In the genomic region with DNA sequence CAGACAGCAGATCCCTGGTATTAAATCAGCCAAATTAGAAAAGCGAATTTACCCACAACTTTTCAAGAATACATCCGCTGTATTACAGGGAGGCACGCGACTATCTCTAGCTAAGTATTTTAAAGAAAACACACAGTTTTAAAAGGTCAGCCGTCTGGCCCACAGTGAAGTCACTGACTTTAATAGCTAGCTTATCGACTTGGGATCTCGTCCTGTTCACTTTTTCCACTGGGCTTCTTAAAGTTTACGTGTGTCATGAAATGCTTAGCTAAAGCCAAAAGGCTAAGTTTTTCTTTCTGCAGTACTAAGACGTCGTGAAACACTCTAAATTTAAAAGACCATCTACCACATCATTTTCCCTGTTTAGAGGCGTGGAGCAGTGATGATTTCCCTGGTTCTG, we compare ENCODE assay signal across 9 cellular contexts. TPM values are rescaled to one million over a fixed set of nuclear protein-coding genes. Genes with fewer than 3 reads are reported as not detected.
DNase-seq lines count a peak whose midpoint lies in the region; ATAC-seq and TF ChIP-seq lines count a peak whose summit lies in the region.
"Had no signal": no experiment of that assay in that cellular context is flagged by ENCODE, and none has a peak within 500 bp of the region (broad histone marks: within the 10 kb centered on the region; RNA-seq: fewer than 3 reads in every experiment).

No MANE protein-coding gene starts in this region.

- peaks cover 50% of the 10 kb centered on the region for H3K4me1 Mint-ChIP-seq in activated CD8-positive, alpha-beta T cell treated with anti-CD3 and anti-CD28 coated beads, Interleukin-2, amount 10 ng/mL, durations not matched to agents 7 days and 5 days (ENCODE audit: low read depth)

- TF ChIP-seq EP300 in gastroesophageal sphincter (IDR thresholded peaks at IDR 0.05) = no peak

- intact Hi-C loops in vagina (cut with DNase I) = no loop called here

- POLR2A ChIA-PET in activated CD8-positive, alpha-beta T cell treated with anti-CD3 and anti-CD28 coated beads, Interleukin-2, amount 10 ng/mL, durations not matched to agents 7 days and 5 days (lab: Charles Lee) = interaction anchor here (1.0 kb wide), 2 partner anchors 10 to 17 kb away, joined by 3 to 5 read pairs; no protein-coding TSS in a partner anchor

- DNase-seq in stimulated activated CD4-positive, alpha-beta T cell treated with anti-CD3 and anti-CD28 coated beads, Interleukin-4, amount 100 ng/mL, for 24 hours = peak; percentile 42
- DNase-seq in stimulated activated CD4-positive, alpha-beta T cell treated with anti-CD3 and anti-CD28 coated beads, Interleukin-1b, Interleukin-23, amount 100 ng/mL, for 48 hours = no peak
- DNase-seq in activated CD8-positive, alpha-beta T cell treated with anti-CD3 and anti-CD28 coated beads, Interleukin-2, amount 10 ng/mL, durations not matched to agents 7 days and 5 days = no peak
- DNase-seq in vagina (ENCODE audit: extremely low spot score in 2 of 2) = no peak
- DNase-seq in Ammon's horn (ENCODE audit: low spot score) = no peak
- DNase-seq in UCSD-AML1 (lab: John Stamatoyannopoulos, UW; ENCODE audit: unreplicated experiment) = no peak
- DNase-seq: NCI-H526 treated with DMSO at 0.1 percent for 48 hours had no signal

- no peaks in the 10 kb centered on the region for H3K27me3 ChIP-seq in gastroesophageal sphincter
- no peaks in the 10 kb centered on the region for H3K27me3 ChIP-seq in vagina

- H3K4me1 ChIP-seq in gastroesophageal sphincter = peaks cover 21 to 97% (median 35%) of the 10 kb centered on the region in 3 donors
- H3K4me1 ChIP-seq in vagina = peaks cover 59% of the 10 kb centered on the region

- no peaks in the 10 kb centered on the region for H3K9me3 Mint-ChIP-seq in activated CD8-positive, alpha-beta T cell treated with anti-CD3 and anti-CD28 coated beads, Interleukin-2, amount 10 ng/mL, durations not matched to agents 7 days and 5 days (ENCODE audit: insufficient read depth)

- CTCF ChIA-PET in activated CD8-positive, alpha-beta T cell treated with anti-CD3 and anti-CD28 coated beads, Interleukin-2, amount 10 ng/mL, durations not matched to agents 7 days and 5 days (lab: Charles Lee) = interaction anchor here (1.4 to 2.5 kb wide), 4 partner anchors 7 to 66 kb away, joined by 6 to 17 read pairs (median 6); no protein-coding TSS in a partner anchor

- H3K4me3 Mint-ChIP-seq in activated CD8-positive, alpha-beta T cell treated with anti-CD3 and anti-CD28 coated beads, Interleukin-2, amount 10 ng/mL, durations not matched to agents 7 days and 5 days = peak overlapping the region; percentile 55

- H3K36me3 ChIP-seq in gastroesophageal sphincter (no peaks in the 10 kb centered on the region), vagina (no peaks in the 10 kb centered on the region)

- 12 to 20% methylated on average over 8 to 11 of the region's 11 CpGs for WGBS in gastroesophageal sphincter (ENCODE audit: low coverage in 1 of 2), 2 donors

- ATAC-seq in activated CD8-positive, alpha-beta T cell treated with anti-CD3 and anti-CD28 coated beads, Interleukin-2, amount 10 ng/mL, durations not matched to agents 7 days and 5 days = no peak
- ATAC-seq in gastroesophageal sphincter (no peak), HG03521 (IDR thresholded peaks at IDR 0.05; ENCODE audit: unreplicated experiment) (no peak)

- no peaks in the 10 kb centered on the region for H3K27me3 Mint-ChIP-seq in activated CD8-positive, alpha-beta T cell treated with anti-CD3 and anti-CD28 coated beads, Interleukin-2, amount 10 ng/mL, durations not matched to agents 7 days and 5 days (ENCODE audit: low read depth)

- H3K36me3 Mint-ChIP-seq in activated CD8-positive, alpha-beta T cell treated with anti-CD3 and anti-CD28 coated beads, Interleukin-2, amount 10 ng/mL, durations not matched to agents 7 days and 5 days (ENCODE audit: low read depth) = peaks cover 6% of the 10 kb centered on the region

- peak overlapping the region; percentile 30 to 99 (median 70) for H3K27ac ChIP-seq in gastroesophageal sphincter
- H3K27ac ChIP-seq in vagina = peak overlapping the region; percentile 55

- no peak for TF ChIP-seq CTCF in gastroesophageal sphincter (IDR thresholded peaks at IDR 0.05)
- no peak for TF ChIP-seq CTCF in vagina (IDR thresholded peaks at IDR 0.05)

- H3K9me3 ChIP-seq in gastroesophageal sphincter = no peaks in the 10 kb centered on the region
- no peaks in the 10 kb centered on the region for H3K9me3 ChIP-seq in vagina

- H3K27ac Mint-ChIP-seq in activated CD8-positive, alpha-beta T cell treated with anti-CD3 and anti-CD28 coated beads, Interleukin-2, amount 10 ng/mL, durations not matched to agents 7 days and 5 days = peak overlapping the region; percentile 65

- no peak overlapping the region for H3K4me3 ChIP-seq in gastroesophageal sphincter
- H3K4me3 ChIP-seq in vagina = peak overlapping the region in 1 of 2 donors; percentile 10

- TF ChIP-seq POLR2A in gastroesophageal sphincter (IDR thresholded peaks at IDR 0.05) = no peak
- no peak for TF ChIP-seq POLR2A in vagina (IDR thresholded peaks at IDR 0.05)

RNA-seq across cellular contexts. Expression of a gene that starts 27.2 kb away (rescaled TPM):
- total RNA-seq in activated CD8-positive, alpha-beta T cell treated with anti-CD3 and anti-CD28 coated beads, Interleukin-2, amount 10 ng/mL, durations not matched to agents 7 days and 5 days = 10 to 100 TPM; 14.7 to 17.1 TPM
- 100 to 1,000 TPM; 104 to 217 (median 157) TPM for total RNA-seq in gastroesophageal sphincter
- total RNA-seq in vagina = 30.7 TPM
